ENCODE assay signal across 8 cellular contexts in the genomic region with DNA sequence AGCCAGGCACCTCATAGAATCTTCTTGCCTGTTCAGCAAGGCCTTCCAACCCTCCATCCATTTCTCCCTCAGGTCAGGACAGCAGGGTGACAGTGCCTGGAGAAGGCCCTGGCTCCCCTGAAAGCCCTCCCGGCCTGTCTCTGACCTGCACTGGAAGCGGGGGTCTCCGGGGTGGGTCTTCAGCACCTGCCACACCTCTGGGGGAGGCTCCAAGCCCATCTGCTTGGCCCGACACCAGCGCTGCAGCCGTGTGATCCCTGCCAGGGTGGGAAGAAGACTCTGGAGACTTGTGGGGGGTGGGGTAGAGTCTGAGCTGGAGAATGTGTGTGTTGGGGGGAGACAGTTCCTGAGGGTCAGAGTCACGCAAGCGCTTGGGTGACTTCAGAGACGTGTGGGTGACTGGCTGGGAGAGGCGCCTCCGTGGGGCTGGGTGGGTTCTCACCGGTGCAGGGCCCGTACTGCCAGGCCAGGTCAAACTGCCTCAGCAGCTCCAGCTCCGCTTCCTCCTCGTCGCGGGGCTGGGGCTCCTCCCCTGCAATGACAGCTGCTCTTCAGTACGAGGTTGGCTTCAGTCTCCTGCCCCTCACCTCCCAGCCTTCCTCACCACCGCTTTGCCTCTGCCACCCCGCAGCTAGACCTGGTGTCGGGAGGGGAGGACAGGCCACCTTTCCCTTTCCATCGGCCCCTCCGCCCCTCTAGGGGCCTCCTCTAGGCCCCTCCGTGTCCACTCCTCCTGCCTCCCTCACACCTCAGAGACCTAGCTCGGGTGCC. TPM values are rescaled to one million over a fixed set of nuclear protein-coding genes. Genes with fewer than 3 reads are reported as not detected.
DNase-seq lines count a peak whose midpoint lies in the region; ATAC-seq and TF ChIP-seq lines count a peak whose summit lies in the region.

No MANE protein-coding gene starts in this region.

- intact Hi-C loops in naive thymus-derived CD4-positive, alpha-beta T cell (cut with micrococcal nuclease) = loop anchor here (1.0 to 10.0 kb wide), 19 partner anchors 7 to 452 kb away; partner anchors contain the start of genes AIP (in 1 of the 2), ANKRD13D (in 1 of the 2), CDK2AP2 (in 1 of the 2) and CLCF1 (in 1 of the 2)

- peak; percentile 2 for ATAC-seq in GM19025 (IDR thresholded peaks at IDR 0.05; ENCODE audit: low read depth, unreplicated experiment)
- ATAC-seq in HG03565 (IDR thresholded peaks at IDR 0.05; ENCODE audit: unreplicated experiment) = peak; percentile 7
- peak; percentile 60 for ATAC-seq in naive thymus-derived CD4-positive, alpha-beta T cell

- peaks cover 0 to 4% (median 0%) of the 10 kb centered on the region in 11 donors for H3K9me3 Mint-ChIP-seq in naive thymus-derived CD4-positive, alpha-beta T cell

- peak overlapping the region; percentile 99 for H3K4me2 ChIP-seq in BLaER1

- H3K9me3 ChIP-seq in BLaER1 = no peaks in the 10 kb centered on the region
- no peaks in the 10 kb centered on the region for H3K9me3 ChIP-seq in naive thymus-derived CD4-positive, alpha-beta T cell (ENCODE audit: control insufficient read depth in 2 of 3, low read length in 3 of 3)

- H3K9ac ChIP-seq in BLaER1 = peak overlapping the region; percentile 87

- no peaks in the 10 kb centered on the region for H3K27me3 ChIP-seq in BLaER1
- H3K27me3 ChIP-seq in naive thymus-derived CD4-positive, alpha-beta T cell (ENCODE audit: control insufficient read depth in 2 of 2, insufficient read depth in 2 of 2, low read length in 2 of 2) = no peaks in the 10 kb centered on the region

- CTCF ChIA-PET in naive thymus-derived CD4-positive, alpha-beta T cell (lab: Charles Lee) = interaction anchor here (0.6 to 16.9 kb wide), 18 partner anchors 8 to 225 kb away, joined by 3 to 495 read pairs (median 5); partner anchors contain the start of genes AIP, CLCF1 and PPP1CA

- POLR2A ChIA-PET in naive thymus-derived CD4-positive, alpha-beta T cell (lab: Charles Lee) = interaction anchor here (0.6 to 17.2 kb wide), 41 partner anchors 9 to 278 kb away, joined by 3 to 272 read pairs (median 5); partner anchors contain the start of genes AIP, ANKRD13D, CDK2AP2 and CLCF1

- H3K36me3 ChIP-seq in BLaER1 = no peaks in the 10 kb centered on the region
- H3K36me3 ChIP-seq in naive thymus-derived CD4-positive, alpha-beta T cell (ENCODE audit: control insufficient read depth in 2 of 3, insufficient read depth in 3 of 3, low read length in 3 of 3) = peaks cover 0 to 3% (median 0%) of the 10 kb centered on the region in 3 experiments

- H3K4me1 Mint-ChIP-seq in naive thymus-derived CD4-positive, alpha-beta T cell = peaks cover 37 to 70% (median 57%) of the 10 kb centered on the region in 7 donors

- peaks cover 77% of the 10 kb centered on the region for H3K4me1 ChIP-seq in BLaER1
- H3K4me1 ChIP-seq in naive thymus-derived CD4-positive, alpha-beta T cell (ENCODE audit: control insufficient read depth in 2 of 2, insufficient read depth in 2 of 2, low read length in 2 of 2) = peaks cover 30 to 45% of the 10 kb centered on the region in 2 donors

- H3K27ac Mint-ChIP-seq in naive thymus-derived CD4-positive, alpha-beta T cell = peak overlapping the region; percentile 97 to 100 (median 99)

- H3K4me3 Mint-ChIP-seq in naive thymus-derived CD4-positive, alpha-beta T cell = peak overlapping the region; percentile 85 to 100 (median 97)

- no peaks in the 10 kb centered on the region for H4K20me1 ChIP-seq in BLaER1

- H3K27ac ChIP-seq in BLaER1 = peak overlapping the region; percentile 95
- H3K27ac ChIP-seq in naive thymus-derived CD4-positive, alpha-beta T cell (ENCODE audit: low read depth, low read length) = peak overlapping the region; percentile 97

- H3K27me3 Mint-ChIP-seq in naive thymus-derived CD4-positive, alpha-beta T cell = no peaks in the 10 kb centered on the region

- TF ChIP-seq CTCF in epithelial cell of esophagus (IDR thresholded peaks at IDR 0.05; ENCODE audit: insufficient read depth, low read depth, low read length, missing control alignments) = no peak

- no peaks in the 10 kb centered on the region for H3K36me3 Mint-ChIP-seq in naive thymus-derived CD4-positive, alpha-beta T cell

- peak; percentile 38 to 64 for DNase-seq in SW 1271 (lab: John Stamatoyannopoulos, UW)
- no peak for DNase-seq in epithelial cell of esophagus (ENCODE audit: low read depth)
- peak in 1 of 9 donors; percentile 94 for DNase-seq in naive thymus-derived CD4-positive, alpha-beta T cell
- DNase-seq in NCI-H774 (lab: John Stamatoyannopoulos, UW) = no peak
- no peak for DNase-seq in NCI-H2081 treated with DMSO at 0.1 percent for 48 hours (lab: John Stamatoyannopoulos, UW)

- H3K4me3 ChIP-seq in BLaER1 = peak overlapping the region; percentile 75
- H3K4me3 ChIP-seq in epithelial cell of esophagus (ENCODE audit: low read length) = peak overlapping the region; percentile 81
- H3K4me3 ChIP-seq in naive thymus-derived CD4-positive, alpha-beta T cell (ENCODE audit: low read length) = peak overlapping the region; percentile 96

RNA-seq across cellular contexts. Expression of gene POLD4, which starts 0.6 kb away (rescaled TPM):
- total RNA-seq in naive thymus-derived CD4-positive, alpha-beta T cell = 100 to 1,000 TPM in 1 of 5 experiments, 10 to 100 TPM in 4; 59.9 to 104 (median 76.1) TPM
- polyA plus RNA-seq in naive thymus-derived CD4-positive, alpha-beta T cell = 100 to 1,000 TPM in 1 of 2 donors, 10 to 100 TPM in 1; 98.9 to 116 TPM

RNA-seq across cellular contexts. Expression of gene CLCF1, which starts 20.7 kb away (rescaled TPM):
- total RNA-seq in naive thymus-derived CD4-positive, alpha-beta T cell = 1 to 10 TPM in 2 of 5 experiments, under 1 TPM in 3; 0.32 to 7.8 (median 0.70) TPM
- polyA plus RNA-seq in naive thymus-derived CD4-positive, alpha-beta T cell = not detected

RNA-seq across cellular contexts. Expression of gene RAD9A, which starts 39.1 kb away (rescaled TPM):
- 10 to 100 TPM; 25.6 to 48.0 (median 45.0) TPM for total RNA-seq in naive thymus-derived CD4-positive, alpha-beta T cell
- polyA plus RNA-seq in naive thymus-derived CD4-positive, alpha-beta T cell = 1 to 10 TPM; 6.3 to 7.2 TPM

RNA-seq across cellular contexts. Expression of gene PPP1CA, which starts 48.9 kb away (rescaled TPM):
- 100 to 1,000 TPM in 4 of 5 experiments, 10 to 100 TPM in 1; 83.0 to 339 (median 122) TPM for total RNA-seq in naive thymus-derived CD4-positive, alpha-beta T cell
- 100 to 1,000 TPM; 350 to 363 TPM for polyA plus RNA-seq in naive thymus-derived CD4-positive, alpha-beta T cell

RNA-seq across cellular contexts. Expression of gene SSH3, which starts 49.4 kb away (rescaled TPM):
- total RNA-seq in naive thymus-derived CD4-positive, alpha-beta T cell = 10 to 100 TPM in 4 of 5 experiments, 1 to 10 TPM in 1; 8.8 to 23.8 (median 15.0) TPM
- polyA plus RNA-seq in naive thymus-derived CD4-positive, alpha-beta T cell = 1 to 10 TPM; 1.1 to 4.9 TPM

Comparison
In these comparisons a context has a peak if more than half of its experiments do, and no peak if none do; other contexts are left out.
1. ATAC-seq: peak in every context shown above with its lines; median percentile 60 in naive thymus-derived CD4-positive, alpha-beta T cell; 7 in HG03565; 2 in GM19025.
2. DNase-seq: peak in SW 1271 (2 of 2); none in epithelial cell of esophagus (single experiment), NCI-H774 (single experiment) and NCI-H2081 treated with DMSO at 0.1 percent for 48 hours (single experiment).
3. Peak in every context shown above with its lines, with median percentiles within 50 percentile points of each other: H3K4me3 ChIP-seq.